Comparison of ENCODE assay signal across 8 cellular contexts in the genomic region with DNA sequence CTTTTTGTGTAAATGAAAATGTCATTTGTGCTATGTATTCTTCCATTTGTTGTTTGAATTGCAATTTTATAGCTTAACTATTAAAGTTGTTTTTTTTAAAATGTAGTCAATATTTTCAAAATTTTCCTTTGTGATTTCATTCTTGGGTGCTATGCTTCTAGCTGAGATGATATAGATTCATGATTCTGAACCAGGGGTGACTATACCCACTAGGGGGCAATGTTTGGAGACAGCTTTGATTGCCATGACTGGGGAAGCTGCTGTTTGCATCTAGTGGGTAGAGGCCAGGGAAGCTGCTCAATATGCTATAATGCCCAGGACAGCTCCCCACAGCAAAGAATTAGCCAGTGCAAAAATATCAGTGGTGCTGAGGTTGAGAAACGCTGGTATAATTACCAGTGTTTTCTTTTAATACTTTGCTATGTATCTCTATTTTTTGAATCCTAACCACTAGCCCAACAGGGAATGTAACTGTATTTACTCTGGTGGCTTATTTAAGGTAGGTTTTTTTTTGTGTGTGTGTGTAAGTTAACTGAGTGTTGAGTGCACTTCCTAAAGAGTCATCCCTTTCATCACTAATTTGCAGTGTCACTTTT.
DNase-seq lines count a peak whose midpoint lies in the region; TF ChIP-seq lines count a peak whose summit lies in the region.

No MANE protein-coding gene starts in this region.

- H3K36me3 ChIP-seq in HAP-1 (replicated peaks), result no peaks in the 10 kb centered on the region

- CTCF ChIA-PET in RWPE1 (lab: Yijun Ruan, JAX), result interaction anchor here (0.6 to 1.6 kb wide), 7 partner anchors 13 to 260 kb away, joined by 3 to 11 read pairs (median 5); a partner anchor contains a TSS

- H3K9me3 ChIP-seq in HAP-1, result no peaks in the 10 kb centered on the region

- DNase-seq in activated CD4-positive, alpha-beta T cell treated with anti-CD3 and anti-CD28 coated beads for 48 hours, result peak; percentile 39
- DNase-seq in activated CD4-positive, alpha-beta T cell treated with anti-CD3 and anti-CD28 coated beads for 1 hour, result no peak
- DNase-seq in HAP-1 (ENCODE audit: low spot score in 2 of 2), result peak; percentile 40 to 75
- peak; percentile 38 for DNase-seq in MV-4-11 (lab: John Stamatoyannopoulos, UW)
- DNase-seq in RWPE1 (ENCODE audit: low spot score), result peak; percentile 32
- DNase-seq in ecto neural progenitor cell (ENCODE audit: low spot score), result peak; percentile 55
- peak; percentile 72 for DNase-seq in midbrain (lab: John Stamatoyannopoulos, UW)
- no peak for DNase-seq in stimulated activated naive CD4-positive, alpha-beta T cell treated with Interleukin-2 at 50 U/mL for 16 hours (lab: John Stamatoyannopoulos, UW)

- no peaks in the 10 kb centered on the region for H3K27me3 ChIP-seq in HAP-1 (ENCODE audit: low read depth)

- POLR2A ChIA-PET in RWPE1 (lab: Yijun Ruan, JAX; ENCODE audit: low non-redundant PET), result no interaction called here

- no peaks in the 10 kb centered on the region for H3K4me1 ChIP-seq in HAP-1

- H3K27ac ChIP-seq in RWPE1, result no peak overlapping the region

- peak; percentile 76 for TF ChIP-seq CTCF in RWPE1 (conservative IDR thresholded peaks at IDR 0.05; ENCODE audit: low read depth)

- in situ Hi-C loops in HAP-1 (cut with MboI; ENCODE audit: low sequenced_read_pairs), result loop anchor here (10.0 kb wide), 1 partner anchor 185 kb away; a partner anchor contains a TSS

- no peak overlapping the region for H3K4me3 ChIP-seq in HAP-1

Comparison
In these comparisons a context has a peak if more than half of its experiments do, and no peak if none do; other contexts are left out.
1. DNase-seq: peak in activated CD4-positive, alpha-beta T cell treated with anti-CD3 and anti-CD28 coated beads for 48 hours (single experiment), HAP-1 (2 of 2), MV-4-11 (single experiment), RWPE1 (single experiment), ecto neural progenitor cell (single experiment) and midbrain (single experiment); none in activated CD4-positive, alpha-beta T cell treated with anti-CD3 and anti-CD28 coated beads for 1 hour (single experiment) and stimulated activated naive CD4-positive, alpha-beta T cell treated with Interleukin-2 at 50 U/mL for 16 hours (single experiment).